Comparison of ENCODE assay signal across 8 cellular contexts in the genomic region with DNA sequence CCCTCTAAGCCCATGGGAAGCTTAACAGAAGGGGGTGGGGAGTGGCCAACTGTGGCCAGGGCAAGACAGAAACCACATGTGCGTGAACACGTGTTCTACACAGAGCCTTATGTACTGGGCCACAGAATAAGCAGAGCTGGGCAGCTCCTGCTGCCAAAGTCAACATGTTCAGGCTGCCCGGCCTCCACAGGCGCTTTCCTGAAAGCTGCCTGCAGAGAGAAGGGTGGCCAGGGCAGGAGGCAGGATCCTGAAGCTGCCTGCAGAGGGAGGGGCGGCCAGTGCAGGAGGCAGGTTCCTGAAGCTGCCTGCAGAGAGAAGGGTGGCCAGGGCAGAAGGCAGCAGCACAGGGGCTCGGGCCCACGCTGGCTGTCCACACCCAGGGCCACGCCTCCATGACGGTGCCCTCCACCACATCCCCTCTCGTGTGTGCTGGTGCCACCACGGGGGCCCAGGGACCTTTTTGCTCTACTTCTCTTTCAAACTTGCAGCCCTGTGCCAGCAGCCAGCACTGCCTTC.
DNase-seq lines count a peak whose midpoint lies in the region; ATAC-seq, FAIRE-seq and TF ChIP-seq lines count a peak whose summit lies in the region.

No MANE protein-coding gene starts in this region.

- H3K27ac Mint-ChIP-seq in activated naive CD8-positive, alpha-beta T cell = peak overlapping the region; percentile 70

- no peak overlapping the region for H3K4me2 ChIP-seq in A549

- no peak for FAIRE-seq in A549 (lab: Jason Lieb, UNC)
- FAIRE-seq in GM12892 (lab: Jason Lieb, UNC) = no peak

- no peaks in the 10 kb centered on the region for H3K27me3 Mint-ChIP-seq in activated naive CD8-positive, alpha-beta T cell

- 67% methylated on average over 11 of the region's 11 CpGs for WGBS in A549 (ENCODE audit: missing lambda C conversion rate)
- 22 to 34% (median 24%) methylated on average over 8 to 11 of the region's 11 CpGs for whole genome bisulfite sequencing in heart left ventricle, 4 donors

- H3K36me3 Mint-ChIP-seq in activated naive CD8-positive, alpha-beta T cell = no peaks in the 10 kb centered on the region

- TF ChIP-seq EP300 in A549 (IDR thresholded peaks at IDR 0.05) = no peak

- no peaks in the 10 kb centered on the region for H3K36me3 ChIP-seq in heart left ventricle

- H3K27ac ChIP-seq in A549 = no peak overlapping the region; a peak in 1 of 6 replicates
- H3K27ac ChIP-seq in heart left ventricle = peak overlapping the region in 4 of 12 donors; percentile 5 to 49 (median 38)

- H3K4me1 Mint-ChIP-seq in activated naive CD8-positive, alpha-beta T cell (ENCODE audit: low read depth) = peaks cover 82% of the 10 kb centered on the region

- intact Hi-C loops in heart left ventricle (cut with DNase I) = loop anchor here in 1 of 10 donors (10.0 kb wide), 1 partner anchor 74 kb away; no protein-coding TSS in a partner anchor
- intact Hi-C loops in sciatic nerve (cut with DNase I) = no loop called here

- TF ChIP-seq POLR2A in A549 (IDR thresholded peaks at IDR 0.05; ENCODE audit: low read length) (no peak), heart left ventricle (IDR thresholded peaks at IDR 0.05) (no peak), GM12892 (IDR thresholded peaks at IDR 0.05; ENCODE audit: low read depth, low read length) (no peak)

- ATAC-seq in A549 = peak; percentile 69 to 70
- ATAC-seq in heart left ventricle = peak; percentile 71 to 83 (median 78)
- peak; percentile 93 for ATAC-seq in sciatic nerve
- no peak for ATAC-seq in HG03354 (IDR thresholded peaks at IDR 0.05; ENCODE audit: poor library complexity, severe bottlenecking, unreplicated experiment)

- TF ChIP-seq CTCF in A549 (IDR thresholded peaks at IDR 0.05) (no peak), heart left ventricle (IDR thresholded peaks at IDR 0.05) (peak in 3 of 12 donors; percentile 12 to 33 (median 18))

- DNase-seq in A549 (ENCODE audit: low read depth in 1 of 2, low spot score in 1 of 2) (no peak), HCEC 1CT (peak; percentile 51), heart left ventricle (peak; percentile 55 to 75 (median 65)), sciatic nerve (ENCODE audit: low spot score) (no peak), GM12892 (ENCODE audit: insufficient read length) (no peak), cerebellar nuclear complex (lab: John Stamatoyannopoulos, UW) (no peak)

- H3K4me3 Mint-ChIP-seq in activated naive CD8-positive, alpha-beta T cell = peak overlapping the region; percentile 76

- CTCF ChIA-PET in A549 (lab: Yijun Ruan, JAX) = interaction anchor here (0.7 to 2.2 kb wide), 4 partner anchors 9 to 122 kb away, joined by 3 to 10 read pairs (median 4); no protein-coding TSS in a partner anchor

- POLR2A ChIA-PET in A549 (lab: Yijun Ruan, JAX) = no interaction called here

- no peaks in the 10 kb centered on the region for H3K9me3 Mint-ChIP-seq in activated naive CD8-positive, alpha-beta T cell (ENCODE audit: low read depth)

- no peak for TF ChIP-seq RAD21 in A549 (conservative IDR thresholded peaks at IDR 0.05 in 1 of 2, IDR thresholded peaks at IDR 0.05 in 1 of 2)

- no peaks in the 10 kb centered on the region for H3K27me3 ChIP-seq in heart left ventricle

- H3K9me3 ChIP-seq in A549 (no peaks in the 10 kb centered on the region), heart left ventricle (no peaks in the 10 kb centered on the region)

- H3K4me1 ChIP-seq in A549 (peaks cover 60% of the 10 kb centered on the region; the same call in 2 of the 3 replicates), heart left ventricle (peaks cover 20 to 94% (median 84%) of the 10 kb centered on the region in 12 donors)

- H3K4me3 ChIP-seq in A549 = no peak overlapping the region
- H3K4me3 ChIP-seq in heart left ventricle = no peak overlapping the region

TF ChIP-seq in A549, 52 proteins besides CTCF, POLR2A, EP300 and RAD21:
- TF ChIP-seq CBX8 (IDR thresholded peaks at IDR 0.05) (no peak), CEBPB (IDR thresholded peaks at IDR 0.05) (no peak), SMC3 (IDR thresholded peaks at IDR 0.05) (no peak), POLR2AphosphoS2 (conservative IDR thresholded peaks at IDR 0.05; ENCODE audit: low read length) (no peak), TFCP2L1 (CRISPR knock-in tag; IDR thresholded peaks at IDR 0.05) (no peak), MYC (IDR thresholded peaks at IDR 0.05; ENCODE audit: borderline replicate concordance, low read length) (no peak), KDM5A (IDR thresholded peaks at IDR 0.05) (no peak), FOXS1 (CRISPR knock-in tag; IDR thresholded peaks at IDR 0.05) (no peak), NR3C1 (IDR thresholded peaks at IDR 0.05) (no peak), RARB (CRISPR knock-in tag; IDR thresholded peaks at IDR 0.05) (no peak), HEYL (CRISPR knock-in tag; IDR thresholded peaks at IDR 0.05) (no peak), TP53 (CRISPR knock-in tag; IDR thresholded peaks at IDR 0.05) (no peak)
- TF ChIP-seq, protein P1, sequence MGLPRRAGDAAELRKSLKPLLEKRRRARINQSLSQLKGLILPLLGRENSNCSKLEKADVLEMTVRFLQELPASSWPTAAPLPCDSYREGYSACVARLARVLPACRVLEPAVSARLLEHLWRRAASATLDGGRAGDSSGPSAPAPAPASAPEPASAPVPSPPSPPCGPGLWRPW (IDR thresholded peaks at IDR 0.05) = no peak
- TF ChIP-seq, protein P2, sequence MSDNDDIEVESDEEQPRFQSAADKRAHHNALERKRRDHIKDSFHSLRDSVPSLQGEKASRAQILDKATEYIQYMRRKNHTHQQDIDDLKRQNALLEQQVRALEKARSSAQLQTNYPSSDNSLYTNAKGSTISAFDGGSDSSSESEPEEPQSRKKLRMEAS (IDR thresholded peaks at IDR 0.05) = no peak
- TF ChIP-seq, protein P3, sequence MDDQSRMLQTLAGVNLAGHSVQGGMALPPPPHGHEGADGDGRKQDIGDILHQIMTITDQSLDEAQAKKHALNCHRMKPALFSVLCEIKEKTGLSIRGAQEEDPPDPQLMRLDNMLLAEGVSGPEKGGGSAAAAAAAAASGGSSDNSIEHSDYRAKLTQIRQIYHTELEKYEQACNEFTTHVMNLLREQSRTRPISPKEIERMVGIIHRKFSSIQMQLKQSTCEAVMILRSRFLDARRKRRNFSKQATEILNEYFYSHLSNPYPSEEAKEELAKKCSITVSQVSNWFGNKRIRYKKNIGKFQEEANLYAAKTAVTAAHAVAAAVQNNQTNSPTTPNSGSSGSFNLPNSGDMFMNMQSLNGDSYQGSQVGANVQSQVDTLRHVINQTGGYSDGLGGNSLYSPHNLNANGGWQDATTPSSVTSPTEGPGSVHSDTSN (IDR thresholded peaks at IDR 0.05) = no peak

Comparison
In these comparisons a context has a peak if more than half of its experiments do, and no peak if none do; other contexts are left out.
1. DNase-seq: peak in HCEC 1CT (single experiment) and heart left ventricle (5 of 5); none in A549 (0 of 2), sciatic nerve (single experiment), GM12892 (single experiment) and cerebellar nuclear complex (0 of 2).